23 cellular contexts compared by ENCODE assay signal in the genomic region with DNA sequence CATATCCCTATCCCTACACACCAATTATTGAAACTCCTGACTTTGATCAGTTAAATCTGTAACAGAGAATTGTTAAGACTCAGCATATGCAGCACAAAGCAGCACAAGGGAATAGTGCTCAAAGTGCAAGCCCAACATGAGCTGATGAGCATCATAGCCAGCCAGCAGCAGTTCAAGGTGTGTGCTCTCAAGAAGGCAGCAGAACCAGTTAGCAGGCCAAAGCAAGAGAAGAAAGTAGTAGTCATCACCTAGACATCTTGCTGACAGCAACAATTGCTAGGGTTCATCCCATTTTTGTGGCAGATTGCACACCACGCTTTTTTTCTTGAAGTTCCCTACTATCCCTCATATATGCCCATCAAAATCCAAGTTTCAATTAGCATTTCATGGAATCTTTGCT.
"Had no signal": no experiment of that assay in that cellular context is flagged by ENCODE, and none has a peak within 500 bp of the region (broad histone marks: within the 10 kb centered on the region; RNA-seq: fewer than 3 reads in every experiment).

No MANE protein-coding gene starts in this region.

- H3K9me3 ChIP-seq: ovary, psoas muscle, right lobe of liver, sigmoid colon, stomach, thoracic aorta, thyroid gland, tibial nerve, upper lobe of left lung, vagina had no signal

- DNase-seq: natural killer cell; occipital lobe; ovary; posterior cingulate gyrus; psoas muscle; right cardiac atrium; right lobe of liver; sigmoid colon; small intestine; stimulated activated CD4-positive, alpha-beta T cell treated with anti-CD3 and anti-CD28 coated beads, Interleukin-15, amount 100 ng/mL, for 24 hours; stimulated activated CD4-positive, alpha-beta T cell treated with anti-CD3 and anti-CD28 coated beads, Interleukin-2, amount 100 ng/mL, for 24 hours; stimulated activated CD4-positive, alpha-beta T cell treated with anti-CD3 and anti-CD28 coated beads, Interleukin-2, amount 100 ng/mL, for 48 hours; stimulated activated CD4-positive, alpha-beta T cell treated with anti-CD3 and anti-CD28 coated beads, Interleukin-4, amount 100 ng/mL, for 24 hours; stimulated activated naive B cell treated with anti-CD40 and anti-IgM and Interleukin-4, amounts not matched to agents 10 μg/mL and 1 μg/mL and 100 μg/mL, for 72 hours; stimulated activated naive CD4-positive, alpha-beta T cell treated with Interleukin-2 at 50 U/mL for 16 hours; stomach; thyroid gland; upper lobe of left lung had no signal

- H3K4me1 ChIP-seq: neural progenitor cell, parathyroid adenoma, psoas muscle, right lobe of liver, stomach, thyroid gland, tibial nerve, upper lobe of left lung had no signal

- H3K4me3 ChIP-seq: neural progenitor cell, ovary, psoas muscle, right lobe of liver, sigmoid colon, stomach, thoracic aorta, thyroid gland, tibial nerve, upper lobe of left lung, vagina had no signal

- H3K27me3 ChIP-seq: neural progenitor cell, ovary, right lobe of liver, sigmoid colon, stomach, thyroid gland, tibial nerve, upper lobe of left lung, vagina had no signal

- H2AFZ ChIP-seq: neural progenitor cell, parathyroid adenoma had no signal

- H3K9ac ChIP-seq: neural progenitor cell, parathyroid adenoma had no signal

- H3K36me3 ChIP-seq: neural progenitor cell, ovary, right lobe of liver, sigmoid colon, stomach, thoracic aorta, thyroid gland, tibial nerve, upper lobe of left lung, vagina had no signal

- H3K27ac ChIP-seq: neural progenitor cell, ovary, parathyroid adenoma, psoas muscle, right lobe of liver, sigmoid colon, stomach, thoracic aorta, thyroid gland, tibial nerve, upper lobe of left lung, vagina had no signal

- H3K79me2 ChIP-seq: parathyroid adenoma had no signal

- H3K4me2 ChIP-seq: neural progenitor cell had no signal
